8 cellular contexts compared by ENCODE assay signal in the genomic region with DNA sequence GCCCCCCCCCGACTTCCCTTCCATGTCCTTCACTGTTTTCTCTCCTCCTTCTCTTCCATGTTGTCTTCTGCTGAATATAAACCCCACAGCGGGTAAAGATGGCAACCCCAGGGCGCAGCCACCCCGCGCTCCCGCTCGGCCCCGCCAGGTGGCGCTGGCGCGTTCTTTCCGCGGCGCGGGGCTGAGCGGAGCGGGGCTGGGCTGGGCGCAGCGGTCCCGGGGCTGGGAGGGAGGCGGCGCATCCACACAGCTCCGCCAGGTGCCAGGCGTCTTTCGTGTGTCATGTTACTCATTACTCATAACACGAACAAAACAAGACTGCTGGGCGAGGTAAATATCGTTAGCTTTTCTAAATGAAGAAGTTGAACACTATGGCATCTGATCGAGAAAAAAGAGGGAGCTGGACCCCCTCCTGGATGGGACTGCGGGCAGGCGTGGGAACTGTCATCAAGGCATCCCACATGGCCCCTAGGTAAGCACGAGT.
DNase-seq lines count a peak whose midpoint lies in the region; ATAC-seq and TF ChIP-seq lines count a peak whose summit lies in the region.

No MANE protein-coding gene starts in this region.

- no peaks in the 10 kb centered on the region for H3F3A ChIP-seq in neural cell (ENCODE audit: insufficient read depth, low read length, poor library complexity, severe bottlenecking)

- H3K4me3 ChIP-seq in neural cell (ENCODE audit: low read length): no peak overlapping the region

- no peaks in the 10 kb centered on the region for H3K36me3 Mint-ChIP-seq in stimulated activated memory B cell treated with anti-CD40 and anti-IgM and Interleukin-4, amounts not matched to agents 10 μg/mL and 1 μg/mL and 100 μg/mL, for 72 hours

- H3K9ac ChIP-seq in neural cell (ENCODE audit: low read length): no peak overlapping the region

- TF ChIP-seq RAD21 in neural cell (conservative IDR thresholded peaks at IDR 0.05): peak; percentile 27

- H4K20me1 ChIP-seq in neural cell (ENCODE audit: insufficient read depth): no peaks in the 10 kb centered on the region

- H3K27me3 ChIP-seq in neural cell (ENCODE audit: insufficient read depth, low read depth, low read length): no peaks in the 10 kb centered on the region

- no peak for TF ChIP-seq EP300 in neural cell (conservative IDR thresholded peaks at IDR 0.05; ENCODE audit: poor library complexity, severe bottlenecking)

- H3K27ac Mint-ChIP-seq in stimulated activated memory B cell treated with anti-CD40 and anti-IgM and Interleukin-4, amounts not matched to agents 10 μg/mL and 1 μg/mL and 100 μg/mL, for 72 hours: no peak overlapping the region

- H3K79me2 ChIP-seq in neural cell (replicated peaks; ENCODE audit: insufficient read depth, low read length): no peaks in the 10 kb centered on the region

- no peak overlapping the region for H3K4me2 ChIP-seq in neural cell (ENCODE audit: low read length)

- DNase-seq in NCI-H1105 (lab: John Stamatoyannopoulos, UW): peak; percentile 87
- DNase-seq in HCEC 1CT: no peak
- DNase-seq in sciatic nerve (ENCODE audit: low spot score): no peak

- no peaks in the 10 kb centered on the region for H3K9me3 ChIP-seq in neural cell (ENCODE audit: low read length)

- no peaks in the 10 kb centered on the region for H3K9me2 ChIP-seq in neural cell (ENCODE audit: insufficient read depth, low read length)

- peaks cover 38% of the 10 kb centered on the region for H3K27me3 Mint-ChIP-seq in stimulated activated memory B cell treated with anti-CD40 and anti-IgM and Interleukin-4, amounts not matched to agents 10 μg/mL and 1 μg/mL and 100 μg/mL, for 72 hours

- ATAC-seq in GM18519 (IDR thresholded peaks at IDR 0.05; ENCODE audit: low FRiP score, unreplicated experiment) (peak; percentile 66), sciatic nerve (no peak)
- ATAC-seq in stimulated activated memory B cell treated with anti-CD40 and anti-IgM and Interleukin-4, amounts not matched to agents 10 μg/mL and 1 μg/mL and 100 μg/mL, for 72 hours: no peak

- H3K36me3 ChIP-seq in neural cell (ENCODE audit: insufficient read depth, low read length): no peaks in the 10 kb centered on the region

- intact Hi-C loops in sciatic nerve (cut with DNase I): no loop called here

- peaks cover 8% of the 10 kb centered on the region for H3K9me3 Mint-ChIP-seq in stimulated activated memory B cell treated with anti-CD40 and anti-IgM and Interleukin-4, amounts not matched to agents 10 μg/mL and 1 μg/mL and 100 μg/mL, for 72 hours

- H3K27ac ChIP-seq in C4-2B (no peak overlapping the region), cingulate gyrus (ENCODE audit: low read depth, low read length) (peak overlapping the region; percentile 23), neural cell (ENCODE audit: low read length) (no peak overlapping the region)

- H2AFZ ChIP-seq in neural cell (ENCODE audit: low read depth, low read length): no peak overlapping the region

- peak; percentile 96 for TF ChIP-seq CTCF in C4-2B (conservative IDR thresholded peaks at IDR 0.05)
- TF ChIP-seq CTCF in neural cell (IDR thresholded peaks at IDR 0.05; ENCODE audit: poor library complexity, severe bottlenecking): peak; percentile 56

- peaks cover 6% of the 10 kb centered on the region for H3K4me1 Mint-ChIP-seq in stimulated activated memory B cell treated with anti-CD40 and anti-IgM and Interleukin-4, amounts not matched to agents 10 μg/mL and 1 μg/mL and 100 μg/mL, for 72 hours

- no peak overlapping the region for H3K4me3 Mint-ChIP-seq in stimulated activated memory B cell treated with anti-CD40 and anti-IgM and Interleukin-4, amounts not matched to agents 10 μg/mL and 1 μg/mL and 100 μg/mL, for 72 hours

TF ChIP-seq in neural cell, 6 proteins besides CTCF, POLR2A, EP300 and RAD21:
- TF ChIP-seq EZH2 (IDR thresholded peaks at IDR 0.05; ENCODE audit: borderline replicate concordance, insufficient read depth, low read length, poor library complexity, severe bottlenecking) (no peak), SMC3 (conservative IDR thresholded peaks at IDR 0.05; ENCODE audit: poor library complexity) (peak; percentile 36)
